ENCODE assay signal across 1 cellular context in genomic region chr19:47357788-47358680, GRCh38.
TF ChIP-seq lines count a peak whose summit lies in the region.

No MANE protein-coding gene starts in this region.

TF ChIP-seq in K562, 482 proteins besides CTCF, POLR2A, EP300 and RAD21 (continued from another document):
- TF ChIP-seq, protein P1, sequence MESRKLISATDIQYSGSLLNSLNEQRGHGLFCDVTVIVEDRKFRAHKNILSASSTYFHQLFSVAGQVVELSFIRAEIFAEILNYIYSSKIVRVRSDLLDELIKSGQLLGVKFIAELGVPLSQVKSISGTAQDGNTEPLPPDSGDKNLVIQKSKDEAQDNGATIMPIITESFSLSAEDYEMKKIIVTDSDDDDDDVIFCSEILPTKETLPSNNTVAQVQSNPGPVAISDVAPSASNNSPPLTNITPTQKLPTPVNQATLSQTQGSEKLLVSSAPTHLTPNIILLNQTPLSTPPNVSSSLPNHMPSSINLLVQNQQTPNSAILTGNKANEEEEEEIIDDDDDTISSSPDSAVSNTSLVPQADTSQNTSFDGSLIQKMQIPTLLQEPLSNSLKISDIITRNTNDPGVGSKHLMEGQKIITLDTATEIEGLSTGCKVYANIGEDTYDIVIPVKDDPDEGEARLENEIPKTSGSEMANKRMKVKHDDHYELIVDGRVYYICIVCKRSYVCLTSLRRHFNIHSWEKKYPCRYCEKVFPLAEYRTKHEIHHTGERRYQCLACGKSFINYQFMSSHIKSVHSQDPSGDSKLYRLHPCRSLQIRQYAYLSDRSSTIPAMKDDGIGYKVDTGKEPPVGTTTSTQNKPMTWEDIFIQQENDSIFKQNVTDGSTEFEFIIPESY (CRISPR knock-in tag; IDR thresholded peaks at IDR 0.05) = 0 out of 2 replicates have a peak, but pooled peaks have one; percentile 18
- TF ChIP-seq RBFOX2 (IDR thresholded peaks at IDR 0.05; ENCODE audit: low read depth, low read length) (peak; percentile 41), SMC3 (conservative IDR thresholded peaks at IDR 0.05; ENCODE audit: insufficient read depth, low read depth, low read length) (0 out of 2 replicates have a peak, but pooled peaks have one; percentile 32)
- TF ChIP-seq, protein P2, sequence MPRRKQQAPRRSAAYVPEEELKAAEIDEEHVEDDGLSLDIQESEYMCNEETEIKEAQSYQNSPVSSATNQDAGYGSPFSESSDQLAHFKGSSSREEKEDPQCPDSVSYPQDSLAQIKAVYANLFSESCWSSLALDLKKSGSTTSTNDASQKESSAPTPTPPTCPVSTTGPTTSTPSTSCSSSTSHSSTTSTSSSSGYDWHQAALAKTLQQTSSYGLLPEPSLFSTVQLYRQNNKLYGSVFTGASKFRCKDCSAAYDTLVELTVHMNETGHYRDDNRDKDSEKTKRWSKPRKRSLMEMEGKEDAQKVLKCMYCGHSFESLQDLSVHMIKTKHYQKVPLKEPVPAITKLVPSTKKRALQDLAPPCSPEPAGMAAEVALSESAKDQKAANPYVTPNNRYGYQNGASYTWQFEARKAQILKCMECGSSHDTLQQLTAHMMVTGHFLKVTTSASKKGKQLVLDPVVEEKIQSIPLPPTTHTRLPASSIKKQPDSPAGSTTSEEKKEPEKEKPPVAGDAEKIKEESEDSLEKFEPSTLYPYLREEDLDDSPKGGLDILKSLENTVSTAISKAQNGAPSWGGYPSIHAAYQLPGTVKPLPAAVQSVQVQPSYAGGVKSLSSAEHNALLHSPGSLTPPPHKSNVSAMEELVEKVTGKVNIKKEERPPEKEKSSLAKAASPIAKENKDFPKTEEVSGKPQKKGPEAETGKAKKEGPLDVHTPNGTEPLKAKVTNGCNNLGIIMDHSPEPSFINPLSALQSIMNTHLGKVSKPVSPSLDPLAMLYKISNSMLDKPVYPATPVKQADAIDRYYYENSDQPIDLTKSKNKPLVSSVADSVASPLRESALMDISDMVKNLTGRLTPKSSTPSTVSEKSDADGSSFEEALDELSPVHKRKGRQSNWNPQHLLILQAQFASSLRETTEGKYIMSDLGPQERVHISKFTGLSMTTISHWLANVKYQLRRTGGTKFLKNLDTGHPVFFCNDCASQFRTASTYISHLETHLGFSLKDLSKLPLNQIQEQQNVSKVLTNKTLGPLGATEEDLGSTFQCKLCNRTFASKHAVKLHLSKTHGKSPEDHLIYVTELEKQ (CRISPR knock-in tag; IDR thresholded peaks at IDR 0.05) = no peak
